25 cellular contexts compared by ENCODE assay signal in genomic region chr14:65011559-65011958, GRCh38.
"Had no signal": no experiment of that assay in that cellular context is flagged by ENCODE, and none has a peak within 500 bp of the region (broad histone marks: within the 10 kb centered on the region; RNA-seq: fewer than 3 reads in every experiment).

No MANE protein-coding gene starts in this region.

- DNase-seq: effector CD8-positive, alpha-beta T cell; endodermal cell; foreskin fibroblast; heart right ventricle; hippocampal formation; left cardiac atrium; left ventricle myocardium superior; lower lobe of right lung; naive thymus-derived CD8-positive, alpha-beta T cell; pancreas; stimulated activated CD4-positive, alpha-beta T cell treated with anti-CD3 and anti-CD28 coated beads, Interleukin-12 subunit alpha, Interleukin-12 subunit beta, amount 100 ng/mL, for 4 hours; stimulated activated CD4-positive, alpha-beta T cell treated with anti-CD3 and anti-CD28 coated beads, Interleukin-1b, Interleukin-23, amount 100 ng/mL, for 48 hours; stimulated activated CD4-positive, alpha-beta T cell treated with anti-CD3 and anti-CD28 coated beads, Interleukin-4, amount 100 ng/mL, for 1 hour; stimulated activated CD8-positive, alpha-beta memory T cell treated with anti-CD3 and anti-CD28 coated beads, Interleukin-4, amount 100 ng/mL, for 48 hours; stimulated activated naive CD4-positive, alpha-beta T cell; stimulated activated naive CD8-positive, alpha-beta T cell treated with anti-CD3 and anti-CD28 coated beads, Interleukin-15, amount 100 ng/mL, for 72 hours; tibial artery had no signal

- H3K4me3 ChIP-seq: gastroesophageal sphincter, heart right ventricle, lower lobe of right lung, pancreas, right atrium auricular region, smooth muscle cell, tibial artery had no signal

- H3K9me3 ChIP-seq: gastroesophageal sphincter, heart right ventricle, lower lobe of right lung, pancreas, right atrium auricular region, tibial artery had no signal

- H3K27me3 ChIP-seq: gastroesophageal sphincter, heart right ventricle, pancreas, right atrium auricular region, tibial artery had no signal

- ATAC-seq: esophagus mucosa; gastroesophageal sphincter; left cardiac atrium; left ventricle myocardium superior; lower lobe of right lung; naive thymus-derived CD8-positive, alpha-beta T cell; sciatic nerve; stimulated activated naive CD8-positive, alpha-beta T cell treated with anti-CD3 and anti-CD28 coated beads, Interleukin-15, amount 100 ng/mL, for 72 hours had no signal

- H3K27ac ChIP-seq: epithelial cell of prostate, gastroesophageal sphincter, heart right ventricle, lower lobe of right lung, pancreas, right atrium auricular region, tibial artery had no signal

- H3K4me1 ChIP-seq: gastroesophageal sphincter, lower lobe of right lung, pancreas, right atrium auricular region, tibial artery had no signal

- FAIRE-seq: colon, islet of Langerhans, pancreas had no signal
